ENCODE assay signal across 21 cellular contexts in the genomic region with DNA sequence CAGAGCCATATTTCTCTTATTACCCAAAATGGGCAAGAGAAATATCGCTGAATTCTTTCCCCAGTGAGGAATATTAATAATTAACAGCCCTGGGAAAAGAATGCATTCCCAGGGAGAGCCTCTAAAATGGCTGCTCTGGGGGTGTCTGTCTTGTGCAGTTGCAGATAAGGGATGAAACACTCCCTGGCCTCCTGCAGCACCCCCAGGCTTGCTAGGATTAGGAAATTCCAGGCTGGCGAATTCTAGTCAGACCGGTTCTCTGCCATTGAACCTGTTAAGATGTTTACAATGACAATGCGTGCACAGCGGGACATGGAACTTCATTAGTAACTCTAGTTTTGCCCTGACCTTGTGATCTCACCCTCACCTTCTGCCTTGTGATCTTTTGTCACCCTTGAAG.
A peak's percentile ranks its signal among the peaks of the same experiment; 100 is the strongest.
DNase-seq lines count a peak whose midpoint lies in the region; ATAC-seq lines count a peak whose summit lies in the region.
"Had no signal": no experiment of that assay in that cellular context is flagged by ENCODE, and none has a peak within 500 bp of the region (broad histone marks: within the 10 kb centered on the region; RNA-seq: fewer than 3 reads in every experiment).

No MANE protein-coding gene starts in this region.

- no peaks in the 10 kb centered on the region for H3K27me3 ChIP-seq in NT2/D1 (ENCODE audit: insufficient read depth, insufficient read length)
- H3K27me3 ChIP-seq: Peyer's patch had no signal

- ATAC-seq in GM18511 (IDR thresholded peaks at IDR 0.05; ENCODE audit: unreplicated experiment), result no peak
- ATAC-seq in HG03565 (IDR thresholded peaks at IDR 0.05; ENCODE audit: unreplicated experiment), result no peak
- ATAC-seq: GM12878 had no signal

- DNase-seq in COLO668 (lab: John Stamatoyannopoulos, UW; ENCODE audit: unreplicated experiment), result peak; percentile 14
- peak; percentile 44 for DNase-seq in ELF-1 (ENCODE audit: low read depth, low spot score)
- DNase-seq in NT2/D1 (ENCODE audit: low read depth, low spot score), result peak; percentile 51
- peak; percentile 54 for DNase-seq in iPS DF 19.7 (ENCODE audit: low read depth, low spot score)
- DNase-seq in iPS-NIHi11 (ENCODE audit: low spot score), result no peak
- DNase-seq: DND-41, GDM1, GM23248, HFFc6, IMR-90, NCI-H1105 treated with DMSO at 0.1 percent for 48 hours, NCI-H187, NCI-H2171, NCI-H446, NCI-H774, Peyer's patch, Right ventricle myocardium superior had no signal

- H3K36me3 ChIP-seq in NT2/D1 (ENCODE audit: insufficient read depth, insufficient read length, low read length), result peaks cover 15% of the 10 kb centered on the region
- H3K36me3 ChIP-seq: Peyer's patch had no signal

- H3K4me1 ChIP-seq in NT2/D1 (ENCODE audit: insufficient read depth, insufficient read length), result no peaks in the 10 kb centered on the region
- H3K4me1 ChIP-seq: Peyer's patch had no signal

- no peak overlapping the region for H3K9ac ChIP-seq in NT2/D1 (ENCODE audit: insufficient read length, low read depth)
- H3K9ac ChIP-seq: GM23248 had no signal

- H3K4me3 ChIP-seq in NT2/D1 (ENCODE audit: insufficient read length, low read depth), result no peak overlapping the region
- H3K4me3 ChIP-seq: GM12878, GM23248, Peyer's patch, SK-N-MC had no signal

- peaks cover 44% of the 10 kb centered on the region for H3K9me3 ChIP-seq in NT2/D1 (ENCODE audit: insufficient read depth, low read length)
- H3K9me3 ChIP-seq: Peyer's patch had no signal
